23 cellular contexts compared by ENCODE assay signal in the genomic region with DNA sequence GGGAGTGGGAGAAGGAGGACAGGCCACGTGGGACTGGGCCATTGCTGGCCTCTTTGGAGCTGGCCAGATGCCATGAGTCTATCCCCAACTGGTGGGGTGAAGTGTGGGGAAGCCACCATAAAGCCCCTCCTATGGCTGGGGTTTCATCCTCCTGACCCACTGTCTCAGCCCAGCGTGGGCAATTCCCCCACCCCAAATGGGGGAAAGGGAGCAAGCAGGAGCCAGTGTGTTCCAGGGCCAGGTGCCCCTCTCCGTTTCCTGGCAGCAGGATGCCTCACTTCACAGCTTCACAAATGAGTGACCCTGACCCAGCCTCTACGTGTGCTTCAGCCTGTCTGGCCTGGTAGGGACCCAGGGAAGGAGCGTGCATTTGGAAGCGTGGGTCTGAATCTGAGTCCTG.
"Had no signal": no experiment of that assay in that cellular context is flagged by ENCODE, and none has a peak within 500 bp of the region (broad histone marks: within the 10 kb centered on the region; RNA-seq: fewer than 3 reads in every experiment).

No MANE protein-coding gene starts in this region.

- H3K27me3 ChIP-seq: gastrocnemius medialis, right lobe of liver, suprapubic skin, upper lobe of left lung had no signal

- DNase-seq: effector CD8-positive, alpha-beta T cell; gastrocnemius medialis; heart right ventricle; hypothalamus; left ventricle myocardium superior; mesenchymal stem cell; naive B cell; occipital lobe; right lobe of liver; stimulated activated CD4-positive, alpha-beta T cell treated with anti-CD3 and anti-CD28 coated beads, Interleukin-4, amount 100 ng/mL, for 1 hour; stimulated activated CD8-positive, alpha-beta memory T cell treated with anti-CD3 and anti-CD28 coated beads, Interleukin-4, amount 100 ng/mL, for 48 hours; stimulated activated naive CD8-positive, alpha-beta T cell treated with anti-CD3 and anti-CD28 coated beads, Interleukin-15, Interleukin-2, amounts not matched to agents 100 U/mL and 50 U/mL, for 24 hours had no signal

- FAIRE-seq: endometrium, islet of Langerhans had no signal

- H3K4me3 ChIP-seq: gastrocnemius medialis, heart right ventricle, lung, prostate gland, right lobe of liver, suprapubic skin, tibial artery, upper lobe of left lung had no signal

- H3K27ac Mint-ChIP-seq: naive B cell; stimulated activated effector memory CD8-positive, alpha-beta T cell treated with anti-CD3 and anti-CD28 coated beads, Interleukin-12 subunit alpha, Interleukin-12 subunit beta, amount 100 ng/mL, for 72 hours had no signal

- H3K4me1 ChIP-seq: heart right ventricle, parathyroid adenoma, prostate gland, right lobe of liver, tibial artery, upper lobe of left lung had no signal

- H3K27ac ChIP-seq: gastrocnemius medialis, heart right ventricle, parathyroid adenoma, prostate gland, right lobe of liver, suprapubic skin, tibial artery, upper lobe of left lung had no signal

- H3K36me3 ChIP-seq: gastrocnemius medialis, heart right ventricle, prostate gland, right lobe of liver, suprapubic skin, tibial artery, upper lobe of left lung had no signal

- H3K4me1 Mint-ChIP-seq: central memory CD8-positive, alpha-beta T cell; stimulated activated effector memory CD8-positive, alpha-beta T cell treated with anti-CD3 and anti-CD28 coated beads, Interleukin-12 subunit alpha, Interleukin-12 subunit beta, amount 100 ng/mL, for 72 hours had no signal

- H3K36me3 Mint-ChIP-seq: naive B cell; stimulated activated effector memory CD8-positive, alpha-beta T cell treated with anti-CD3 and anti-CD28 coated beads, Interleukin-12 subunit alpha, Interleukin-12 subunit beta, amount 100 ng/mL, for 72 hours had no signal

- H3K4me3 Mint-ChIP-seq: central memory CD8-positive, alpha-beta T cell; naive B cell; nephron; stimulated activated effector memory CD8-positive, alpha-beta T cell treated with anti-CD3 and anti-CD28 coated beads, Interleukin-12 subunit alpha, Interleukin-12 subunit beta, amount 100 ng/mL, for 72 hours had no signal

- H3K9me3 Mint-ChIP-seq: nephron had no signal

- H3K9me3 ChIP-seq: gastrocnemius medialis, heart right ventricle, prostate gland, right lobe of liver, suprapubic skin, tibial artery, upper lobe of left lung had no signal

- H3K27me3 Mint-ChIP-seq: central memory CD8-positive, alpha-beta T cell had no signal
